In the genomic region with DNA sequence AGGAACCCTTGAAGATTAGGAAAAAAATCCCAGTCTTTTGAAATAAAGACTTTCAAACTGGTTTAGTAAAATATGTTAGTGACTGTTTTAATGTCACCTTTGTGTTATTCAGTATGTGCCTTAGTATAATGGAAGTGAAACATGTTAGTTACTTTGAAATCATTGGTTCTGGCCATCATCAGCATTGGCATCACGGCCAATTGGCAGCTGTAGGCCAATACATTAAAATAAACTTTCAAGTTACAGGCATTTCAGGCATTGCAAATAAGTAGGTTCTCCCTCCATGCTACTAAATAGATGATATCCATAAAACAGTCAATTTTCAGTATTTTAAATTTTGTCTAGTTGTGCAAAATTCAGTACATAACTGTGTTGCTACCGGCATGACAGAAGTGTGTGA, we compare ENCODE assay signal across 8 cellular contexts. TPM values are rescaled to one million over a fixed set of nuclear protein-coding genes. Genes with fewer than 3 reads are reported as not detected.
A peak's percentile ranks its signal among the peaks of the same experiment; 100 is the strongest.
DNase-seq lines count a peak whose midpoint lies in the region; ATAC-seq, FAIRE-seq and TF ChIP-seq lines count a peak whose summit lies in the region.

No MANE protein-coding gene starts in this region.

- POLR2A ChIA-PET in A549 (lab: Yijun Ruan, JAX), result interaction anchor here (1.3 to 2.4 kb wide), 3 partner anchors 9 to 124 kb away, joined by 5 to 16 read pairs (median 5); a partner anchor contains a TSS

- H3K9me3 Mint-ChIP-seq in brain, result peaks cover 0 to 4% (median 0%) of the 10 kb centered on the region in 5 experiments

- intact Hi-C loops in lower leg skin (cut with DNase I; ENCODE audit: low total_unique reads), result no loop called here

- no peaks in the 10 kb centered on the region for H4K20me1 ChIP-seq in KMS-11 (ENCODE audit: insufficient read depth)

- no peak overlapping the region for H2AFZ ChIP-seq in KMS-11 (ENCODE audit: low read depth)

- ATAC-seq in A549, result no peak

- H3K4me1 Mint-ChIP-seq in brain, result peaks cover 78% of the 10 kb centered on the region

- H3K79me2 ChIP-seq in KMS-11 (ENCODE audit: insufficient read depth, low read depth), result peaks cover 90% of the 10 kb centered on the region

- H3K4me2 ChIP-seq in A549, result peak overlapping the region; percentile 95
- peak overlapping the region; percentile 52 for H3K4me2 ChIP-seq in KMS-11

- no peaks in the 10 kb centered on the region for H3K27me3 ChIP-seq in KMS-11 (ENCODE audit: insufficient read depth, low read depth)

- peak overlapping the region; percentile 92; the same call in 1 of the 2 replicates for H3K9ac ChIP-seq in KMS-11

- peak overlapping the region; percentile 87 to 96 (median 87) for H3K4me3 Mint-ChIP-seq in brain

- no peak for TF ChIP-seq POLR2A in A549 (IDR thresholded peaks at IDR 0.05; ENCODE audit: low read length)
- no peak for TF ChIP-seq POLR2A in lower leg skin (IDR thresholded peaks at IDR 0.05)

- H3K9me3 ChIP-seq in A549, result no peaks in the 10 kb centered on the region

- TF ChIP-seq CTCF in A549 (IDR thresholded peaks at IDR 0.05), result no peak
- TF ChIP-seq CTCF in KMS-11 (conservative IDR thresholded peaks at IDR 0.05; ENCODE audit: low read depth, low read length), result no peak
- no peak for TF ChIP-seq CTCF in brain (conservative IDR thresholded peaks at IDR 0.05)
- TF ChIP-seq CTCF in lower leg skin (IDR thresholded peaks at IDR 0.05), result no peak

- H3K27ac Mint-ChIP-seq in brain, result peak overlapping the region; percentile 38 to 95 (median 90)

- no peaks in the 10 kb centered on the region for H3K36me3 Mint-ChIP-seq in brain

- TF ChIP-seq EP300 in A549 (IDR thresholded peaks at IDR 0.05), result no peak

- no peak for FAIRE-seq in A549 (lab: Jason Lieb, UNC)

- no peak for TF ChIP-seq RAD21 in A549 (conservative IDR thresholded peaks at IDR 0.05 in 1 of 2, IDR thresholded peaks at IDR 0.05 in 1 of 2)

- WGBS in A549 (ENCODE audit: missing lambda C conversion rate), result 6% methylated on average over 2 of the region's 2 CpGs
- WGBS in lower leg skin, 2 donors, result 18 to 22% methylated on average over 2 of the region's 2 CpGs

- peaks cover 37% of the 10 kb centered on the region for H3K4me1 ChIP-seq in A549
- H3K4me1 ChIP-seq in KMS-11 (ENCODE audit: low read depth, poor library complexity, severe bottlenecking), result peaks cover 23% of the 10 kb centered on the region

- peak overlapping the region; percentile 91 to 99 for H3K27ac ChIP-seq in A549
- peak overlapping the region; percentile 98 for H3K27ac ChIP-seq in KMS-11

- H3K4me3 ChIP-seq in A549, result peak overlapping the region; percentile 77
- no peak overlapping the region for H3K4me3 ChIP-seq in KMS-11 (IDR thresholded peaks at IDR 0.05; ENCODE audit: insufficient read depth, low read depth, low read length)
- no peak overlapping the region for H3K4me3 ChIP-seq in lower leg skin (ENCODE audit: low read depth, poor library complexity, severe bottlenecking)

- peaks cover 18% of the 10 kb centered on the region for H3K27me3 Mint-ChIP-seq in brain

- no peaks in the 10 kb centered on the region for H3K36me3 ChIP-seq in KMS-11 (ENCODE audit: insufficient read depth)

- CTCF ChIA-PET in A549 (lab: Yijun Ruan, JAX), result interaction anchor here (1.0 kb wide), 1 partner anchor 16 kb away, joined by 3 read pairs; no protein-coding TSS in a partner anchor

- DNase-seq in A549 (ENCODE audit: low read depth in 1 of 2, low spot score in 1 of 2) (no peak), midbrain (lab: John Stamatoyannopoulos, UW) (peak; percentile 46), lower leg skin (ENCODE audit: low spot score in 2 of 2) (no peak), NCI-H2081 treated with DMSO at 0.1 percent for 48 hours (lab: John Stamatoyannopoulos, UW) (no peak), NCI-H82 (lab: John Stamatoyannopoulos, UW) (no peak), GF-D8 (lab: John Stamatoyannopoulos, UW) (no peak)

TF ChIP-seq in A549, 52 proteins besides CTCF, POLR2A, EP300 and RAD21:
- TF ChIP-seq, protein P1, sequence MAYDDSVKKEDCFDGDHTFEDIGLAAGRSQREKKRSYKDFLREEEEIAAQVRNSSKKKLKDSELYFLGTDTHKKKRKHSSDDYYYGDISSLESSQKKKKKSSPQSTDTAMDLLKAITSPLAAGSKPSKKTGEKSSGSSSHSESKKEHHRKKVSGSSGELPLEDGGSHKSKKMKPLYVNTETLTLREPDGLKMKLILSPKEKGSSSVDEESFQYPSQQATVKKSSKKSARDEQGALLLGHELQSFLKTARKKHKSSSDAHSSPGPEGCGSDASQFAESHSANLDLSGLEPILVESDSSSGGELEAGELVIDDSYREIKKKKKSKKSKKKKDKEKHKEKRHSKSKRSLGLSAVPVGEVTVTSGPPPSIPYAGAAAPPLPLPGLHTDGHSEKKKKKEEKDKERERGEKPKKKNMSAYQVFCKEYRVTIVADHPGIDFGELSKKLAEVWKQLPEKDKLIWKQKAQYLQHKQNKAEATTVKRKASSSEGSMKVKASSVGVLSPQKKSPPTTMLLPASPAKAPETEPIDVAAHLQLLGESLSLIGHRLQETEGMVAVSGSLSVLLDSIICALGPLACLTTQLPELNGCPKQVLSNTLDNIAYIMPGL (CRISPR knock-in tag; IDR thresholded peaks at IDR 0.05; ENCODE audit: borderline replicate concordance), result no peak
- TF ChIP-seq ZSCAN20 (CRISPR knock-in tag; IDR thresholded peaks at IDR 0.05) (no peak), RARB (CRISPR knock-in tag; IDR thresholded peaks at IDR 0.05) (no peak), ESRRA (IDR thresholded peaks at IDR 0.05; ENCODE audit: borderline replicate concordance, low read length) (no peak), CHD2 (IDR thresholded peaks at IDR 0.05; ENCODE audit: low read length, partially characterized antibody) (no peak), SMC3 (IDR thresholded peaks at IDR 0.05) (no peak), RFX5 (IDR thresholded peaks at IDR 0.05) (no peak), MAZ (IDR thresholded peaks at IDR 0.05; ENCODE audit: borderline replicate concordance, low read depth, low read length) (no peak), JUNB (IDR thresholded peaks at IDR 0.05) (no peak), JUN (IDR thresholded peaks at IDR 0.05) (no peak)

RNA-seq across cellular contexts. Expression of a gene that starts 4.5 kb away (rescaled TPM):
- polyA plus RNA-seq in A549 (2011; rRNA removed) (13.1 and 22.6 TPM in 2 replicates), A549 (2017; fragmentation: RNase III; extraction: RNeasy Plus Mini Kit Qiagen cat#74134 plus additional on column Dnase treatment) (11.9 to 13.5 TPM (median 12.2 TPM) in 3 replicates), brain (ENCODE audit: insufficient read depth, low read depth, low replicate concordance) (4.9 TPM)
- polyA plus RNA-seq in A549 (2012; cell fraction: cytosol; rRNA removed), result 2.5 and 2.8 TPM in 2 replicates
- 1.4 and 2.4 TPM in 2 replicates for polyA plus RNA-seq in A549 (2012; cell fraction: nucleus; rRNA removed)
- polyA minus RNA-seq in A549 (2011; rRNA and poly(A)+ RNA removed), result 11.1 and 11.4 TPM in 2 replicates
- 10 to 100 TPM; 17.0 to 26.5 (median 21.0) TPM for total RNA-seq in lower leg skin

RNA-seq across cellular contexts. Expression of a gene that starts 4.6 kb away (rescaled TPM):
- polyA plus RNA-seq in A549 (2011; rRNA removed) (2.2 and 4.7 TPM in 2 replicates), A549 (2017; fragmentation: RNase III; extraction: RNeasy Plus Mini Kit Qiagen cat#74134 plus additional on column Dnase treatment) (1.0 to 2.2 TPM (median 1.3 TPM) in 3 replicates), brain (ENCODE audit: insufficient read depth, low read depth, low replicate concordance) (2.1 TPM)
- 0.13 and 0.17 TPM in 2 replicates for polyA plus RNA-seq in A549 (2012; cell fraction: cytosol; rRNA removed)
- polyA plus RNA-seq in A549 (2012; cell fraction: nucleus; rRNA removed), result 0.12 and 0.24 TPM in 2 replicates
- 0.62 and 1.3 TPM in 2 replicates for polyA minus RNA-seq in A549 (2011; rRNA and poly(A)+ RNA removed)
- total RNA-seq in lower leg skin, result 1 to 10 TPM; 1.5 to 3.8 (median 2.5) TPM
